Comparison of ENCODE assay signal across 9 cellular contexts in genomic region chr1:88462481-88463261, GRCh38.
A peak's percentile ranks its signal among the peaks of the same experiment; 100 is the strongest.
DNase-seq lines count a peak whose midpoint lies in the region; ATAC-seq and TF ChIP-seq lines count a peak whose summit lies in the region.
"Had no signal": no experiment of that assay in that cellular context is flagged by ENCODE, and none has a peak within 500 bp of the region (broad histone marks: within the 10 kb centered on the region; RNA-seq: fewer than 3 reads in every experiment).

No MANE protein-coding gene starts in this region.

- H3K9me3 Mint-ChIP-seq in activated T-helper 2 cell treated with anti-CD3 and anti-CD28 coated beads, Interferon-gamma antibody, Interleukin-2, Interleukin-4, amounts not matched to agents 10 μg/mL and 5 μg/mL and 100 μg/mL, durations not matched to agents 14 hours and 24 hours and 36 hours = no peaks in the 10 kb centered on the region

- no peak overlapping the region for H3K27ac Mint-ChIP-seq in activated T-helper 2 cell treated with anti-CD3 and anti-CD28 coated beads, Interferon-gamma antibody, Interleukin-2, Interleukin-4, amounts not matched to agents 10 μg/mL and 5 μg/mL and 100 μg/mL, durations not matched to agents 14 hours and 24 hours and 36 hours
- H3K27ac Mint-ChIP-seq: activated naive CD8-positive, alpha-beta T cell had no signal

- no peak overlapping the region for H3K27ac ChIP-seq in C4-2B
- H3K27ac ChIP-seq in lung (ENCODE audit: low read depth in 1 of 2, low read length in 1 of 2) = peak overlapping the region; percentile 62 to 63
- H3K27ac ChIP-seq in upper lobe of left lung = peak overlapping the region; percentile 35 to 77 (median 72)

- no peaks in the 10 kb centered on the region for H3K36me3 Mint-ChIP-seq in activated T-helper 2 cell treated with anti-CD3 and anti-CD28 coated beads, Interferon-gamma antibody, Interleukin-2, Interleukin-4, amounts not matched to agents 10 μg/mL and 5 μg/mL and 100 μg/mL, durations not matched to agents 14 hours and 24 hours and 36 hours (ENCODE audit: low read depth)
- H3K36me3 Mint-ChIP-seq: activated naive CD8-positive, alpha-beta T cell had no signal

- DNase-seq in NCI-H1930 (lab: John Stamatoyannopoulos, UW) (peak; percentile 20 to 34), lung (ENCODE audit: low spot score) (no peak), upper lobe of left lung (peak in 1 of 2 donors; percentile 84)
- DNase-seq in activated T-helper 2 cell treated with anti-CD3 and anti-CD28 coated beads, Interferon-gamma antibody, Interleukin-2, Interleukin-4, amounts not matched to agents 10 μg/mL and 5 μg/mL and 100 μg/mL, durations not matched to agents 14 hours and 24 hours and 36 hours (ENCODE audit: low spot score) = no peak
- no peak for DNase-seq in activated effector memory CD4-positive, alpha-beta T cell treated with Interleukin-2 at 50 U/mL for 16 hours

- ATAC-seq in lung (ENCODE audit: insufficient read depth, low FRiP score) (no peak), upper lobe of left lung (ENCODE audit: low FRiP score in 2 of 2) (peak in 1 of 2 donors; percentile 73), GM21381 (IDR thresholded peaks at IDR 0.05; ENCODE audit: unreplicated experiment) (no peak)

- H3K36me3 ChIP-seq in endocrine pancreas (ENCODE audit: control insufficient read depth, insufficient read depth, low read length) (no peaks in the 10 kb centered on the region), lung (ENCODE audit: control insufficient read depth in 2 of 2, insufficient read depth in 2 of 2, low read length in 2 of 2) (no peaks in the 10 kb centered on the region), upper lobe of left lung (no peaks in the 10 kb centered on the region)

- H3K9ac ChIP-seq in endocrine pancreas (ENCODE audit: control insufficient read depth, insufficient read depth, low read length) = no peak overlapping the region

- peak; percentile 17; the same call in 1 of the 2 replicates for TF ChIP-seq CTCF in C4-2B (conservative IDR thresholded peaks at IDR 0.05)
- no peak for TF ChIP-seq CTCF in lung (IDR thresholded peaks at IDR 0.05; ENCODE audit: control extremely low read depth, extremely low read depth)
- TF ChIP-seq CTCF in upper lobe of left lung (IDR thresholded peaks at IDR 0.05) = no peak

- peaks cover 28% of the 10 kb centered on the region for H3K27me3 Mint-ChIP-seq in activated T-helper 2 cell treated with anti-CD3 and anti-CD28 coated beads, Interferon-gamma antibody, Interleukin-2, Interleukin-4, amounts not matched to agents 10 μg/mL and 5 μg/mL and 100 μg/mL, durations not matched to agents 14 hours and 24 hours and 36 hours (ENCODE audit: low read depth)

- 7 to 8% methylated on average over 62 to 70 of the region's 70 CpGs for WGBS in lung, 2 donors
- 6 to 16% methylated on average over 17 to 52 of the region's 70 CpGs for WGBS in upper lobe of left lung, 2 donors

- H3K27me3 ChIP-seq in endocrine pancreas (ENCODE audit: control insufficient read depth, insufficient read depth, low read length) (no peaks in the 10 kb centered on the region), lung (ENCODE audit: control insufficient read depth, insufficient read depth) (peaks cover 5% of the 10 kb centered on the region), upper lobe of left lung (no peaks in the 10 kb centered on the region)

- H3K4me3 Mint-ChIP-seq in activated T-helper 2 cell treated with anti-CD3 and anti-CD28 coated beads, Interferon-gamma antibody, Interleukin-2, Interleukin-4, amounts not matched to agents 10 μg/mL and 5 μg/mL and 100 μg/mL, durations not matched to agents 14 hours and 24 hours and 36 hours (ENCODE audit: low read depth) = no peak overlapping the region
- H3K4me3 Mint-ChIP-seq: activated naive CD8-positive, alpha-beta T cell had no signal

- H3K4me1 Mint-ChIP-seq in activated T-helper 2 cell treated with anti-CD3 and anti-CD28 coated beads, Interferon-gamma antibody, Interleukin-2, Interleukin-4, amounts not matched to agents 10 μg/mL and 5 μg/mL and 100 μg/mL, durations not matched to agents 14 hours and 24 hours and 36 hours (ENCODE audit: low read depth) = no peaks in the 10 kb centered on the region

- TF ChIP-seq EP300 in upper lobe of left lung (IDR thresholded peaks at IDR 0.05) = no peak

- intact Hi-C loops in activated T-helper 2 cell treated with anti-CD3 and anti-CD28 coated beads, Interferon-gamma antibody, Interleukin-2, Interleukin-4, amounts not matched to agents 10 μg/mL and 5 μg/mL and 100 μg/mL, durations not matched to agents 14 hours and 24 hours and 36 hours (cut with micrococcal nuclease) = no loop called here

- no peaks in the 10 kb centered on the region for H3K4me1 ChIP-seq in endocrine pancreas (ENCODE audit: control insufficient read depth, insufficient read depth, low read length)
- peaks cover 0 to 4% of the 10 kb centered on the region in 2 donors for H3K4me1 ChIP-seq in lung (ENCODE audit: control insufficient read depth in 2 of 2, insufficient read depth in 2 of 2, low read length in 2 of 2)
- H3K4me1 ChIP-seq in upper lobe of left lung = peaks cover 0 to 9% (median 0%) of the 10 kb centered on the region in 4 donors

- H3K9me3 ChIP-seq in endocrine pancreas (ENCODE audit: control insufficient read depth, low read length) = no peaks in the 10 kb centered on the region
- peaks cover 0 to 4% of the 10 kb centered on the region in 2 donors for H3K9me3 ChIP-seq in lung (ENCODE audit: control insufficient read depth in 2 of 2, insufficient read depth in 1 of 2, low read length in 1 of 2)
- H3K9me3 ChIP-seq in upper lobe of left lung = peaks cover 0 to 3% (median 0%) of the 10 kb centered on the region in 4 donors

- peak overlapping the region; percentile 43 for H3K4me3 ChIP-seq in endocrine pancreas (ENCODE audit: control insufficient read depth, insufficient read depth, low read length)
- H3K4me3 ChIP-seq in lung = no peak overlapping the region
- H3K4me3 ChIP-seq in upper lobe of left lung = peak overlapping the region in 3 of 4 donors; percentile 28 to 38 (median 36)

- TF ChIP-seq POLR2A in upper lobe of left lung (IDR thresholded peaks at IDR 0.05) = no peak

Comparison
In these comparisons a context has a peak if more than half of its experiments do, and no peak if none do; other contexts are left out.
1. DNase-seq: peak in NCI-H1930 (2 of 2); none in lung (single experiment), activated T-helper 2 cell treated with anti-CD3 and anti-CD28 coated beads, Interferon-gamma antibody, Interleukin-2, Interleukin-4, amounts not matched to agents 10 μg/mL and 5 μg/mL and 100 μg/mL, durations not matched to agents 14 hours and 24 hours and 36 hours (single experiment) and activated effector memory CD4-positive, alpha-beta T cell treated with Interleukin-2 at 50 U/mL for 16 hours (single experiment).